ENCODE assay signal across 8 cellular contexts in the genomic region with DNA sequence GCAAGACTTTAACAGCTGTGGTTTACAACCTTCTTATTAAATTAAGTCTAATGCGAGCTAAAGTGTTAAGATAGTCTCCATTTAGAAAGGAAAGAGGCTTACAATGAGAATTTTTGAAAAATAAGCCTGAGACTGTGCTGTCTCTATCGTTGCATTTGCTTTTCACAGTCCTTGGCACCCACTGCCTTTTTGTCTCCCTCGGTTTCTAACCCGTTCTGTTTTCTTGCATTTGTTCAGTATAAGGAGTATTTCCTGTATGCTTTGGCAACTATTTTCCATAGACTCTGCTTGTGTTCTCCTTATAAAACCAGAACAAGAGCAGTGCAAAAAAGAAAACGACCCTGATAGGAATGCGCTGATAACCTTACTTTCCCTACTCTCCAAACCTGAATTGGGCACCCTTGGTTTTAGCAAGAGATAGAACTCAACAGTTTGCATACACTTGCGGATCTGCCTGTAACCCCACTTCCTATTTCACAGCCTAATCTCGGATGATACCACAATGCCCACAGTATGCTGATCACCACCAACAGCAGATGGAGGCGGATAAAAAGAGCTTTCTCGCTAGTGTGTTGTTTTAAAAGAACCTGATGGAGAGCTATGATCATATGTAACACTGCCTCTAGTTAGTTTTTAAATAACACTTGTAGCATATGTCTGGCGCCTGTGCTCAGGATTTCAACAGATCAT. TPM values are rescaled to one million over a fixed set of nuclear protein-coding genes. Genes with fewer than 3 reads are reported as not detected.
DNase-seq lines count a peak whose midpoint lies in the region; ATAC-seq and TF ChIP-seq lines count a peak whose summit lies in the region.

No MANE protein-coding gene starts in this region.

- ATAC-seq in GM21737 (IDR thresholded peaks at IDR 0.05; ENCODE audit: unreplicated experiment) (peak; percentile 33), PC-3 (no peak), GM19467 (IDR thresholded peaks at IDR 0.05; ENCODE audit: unreplicated experiment) (no peak)

- H3K27me3 ChIP-seq in PC-3 (ENCODE audit: low read length) (no peaks in the 10 kb centered on the region), muscle layer of colon (ENCODE audit: control insufficient read depth in 1 of 2, insufficient read depth in 2 of 2, low read length in 2 of 2) (no peaks in the 10 kb centered on the region)

- peak overlapping the region; percentile 83 for H3K4me2 ChIP-seq in PC-3 (ENCODE audit: low read length)

- H3K9ac ChIP-seq in PC-3 (ENCODE audit: low read length) (peak overlapping the region; percentile 78), muscle layer of colon (ENCODE audit: low read length) (peak overlapping the region; percentile 81)

- H3K79me2 ChIP-seq in PC-3 (ENCODE audit: low read length): peaks cover 29% of the 10 kb centered on the region

- H3K27ac ChIP-seq in PC-3 (ENCODE audit: low read length) (peak overlapping the region; percentile 43; the same call in 1 of the 2 replicates), muscle layer of colon (ENCODE audit: low read depth, low read length) (peak overlapping the region; percentile 82)

- H3K9me3 ChIP-seq in PC-3 (ENCODE audit: low read length) (no peaks in the 10 kb centered on the region), muscle layer of colon (ENCODE audit: low read length) (no peaks in the 10 kb centered on the region)

- H3K36me3 ChIP-seq in PC-3 (ENCODE audit: low read depth, low read length) (no peaks in the 10 kb centered on the region), muscle layer of colon (ENCODE audit: insufficient read depth, low read length) (no peaks in the 10 kb centered on the region)

- no TSS peak for BruUV-seq in PC-3 (replicated peaks; lab: Mats Ljungman, UMichigan)

- TF ChIP-seq CTCF in PC-3 (conservative IDR thresholded peaks at IDR 0.05; ENCODE audit: low read depth, low read length): no peak

- CTCF ChIA-PET in PC-3 (lab: Charles Lee): interaction anchor here (1.0 kb wide), 1 partner anchor 68 kb away, joined by 10 read pairs; no protein-coding TSS in a partner anchor

- H2AFZ ChIP-seq in PC-3 (ENCODE audit: low read length): peak overlapping the region; percentile 85

- H3K4me1 ChIP-seq in PC-3 (ENCODE audit: insufficient read depth, low read length) (peaks cover 22% of the 10 kb centered on the region), muscle layer of colon (ENCODE audit: insufficient read depth, low read length) (peaks cover 6% of the 10 kb centered on the region)

- DNase-seq in GF-D8 (lab: John Stamatoyannopoulos, UW) (peak; percentile 57), PC-3 (no peak), cerebellar cortex (ENCODE audit: low spot score) (peak; percentile 42), NCI-H526 treated with DMSO at 0.1 percent for 48 hours (lab: John Stamatoyannopoulos, UW) (no peak), iPS-NIHi7 (ENCODE audit: extremely low spot score) (no peak)

- H3F3A ChIP-seq in PC-3 (ENCODE audit: low read length, unreplicated experiment): no peaks in the 10 kb centered on the region

- H3K4me3 ChIP-seq in PC-3 (ENCODE audit: low read length) (peak overlapping the region; percentile 85), muscle layer of colon (ENCODE audit: low read depth in 1 of 2, low read length in 2 of 2) (peak overlapping the region; percentile 90 to 92)

- intact Hi-C loops in PC-3 (cut with micrococcal nuclease): loop anchor here (2.0 to 5.0 kb wide), 2 partner anchors 15 to 68 kb away; no protein-coding TSS in a partner anchor

- no peaks in the 10 kb centered on the region for H3K9me2 ChIP-seq in PC-3 (replicated peaks; ENCODE audit: low read length)

- POLR2A ChIA-PET in PC-3 (lab: Charles Lee; ENCODE audit: unreplicated experiment): interaction anchor here (0.5 kb wide), 1 partner anchor 34 kb away, joined by 7 read pairs; no protein-coding TSS in a partner anchor

- peaks cover 17% of the 10 kb centered on the region; the same call in 1 of the 2 replicates for H4K20me1 ChIP-seq in PC-3 (ENCODE audit: low read length)

RNA-seq across cellular contexts. Expression of gene ARHGAP12, which starts 1.5 kb away (rescaled TPM):
- total RNA-seq in PC-3 (2014; rRNA removed): 13.6 and 16.6 TPM in 2 replicates

Comparison
In these comparisons a context has a peak if more than half of its experiments do, and no peak if none do; other contexts are left out.
1. DNase-seq: peak in GF-D8 (single experiment) and cerebellar cortex (single experiment); none in PC-3 (single experiment), NCI-H526 treated with DMSO at 0.1 percent for 48 hours (single experiment) and iPS-NIHi7 (single experiment).